ENCODE assay signal across 1 cellular context in the genomic region with DNA sequence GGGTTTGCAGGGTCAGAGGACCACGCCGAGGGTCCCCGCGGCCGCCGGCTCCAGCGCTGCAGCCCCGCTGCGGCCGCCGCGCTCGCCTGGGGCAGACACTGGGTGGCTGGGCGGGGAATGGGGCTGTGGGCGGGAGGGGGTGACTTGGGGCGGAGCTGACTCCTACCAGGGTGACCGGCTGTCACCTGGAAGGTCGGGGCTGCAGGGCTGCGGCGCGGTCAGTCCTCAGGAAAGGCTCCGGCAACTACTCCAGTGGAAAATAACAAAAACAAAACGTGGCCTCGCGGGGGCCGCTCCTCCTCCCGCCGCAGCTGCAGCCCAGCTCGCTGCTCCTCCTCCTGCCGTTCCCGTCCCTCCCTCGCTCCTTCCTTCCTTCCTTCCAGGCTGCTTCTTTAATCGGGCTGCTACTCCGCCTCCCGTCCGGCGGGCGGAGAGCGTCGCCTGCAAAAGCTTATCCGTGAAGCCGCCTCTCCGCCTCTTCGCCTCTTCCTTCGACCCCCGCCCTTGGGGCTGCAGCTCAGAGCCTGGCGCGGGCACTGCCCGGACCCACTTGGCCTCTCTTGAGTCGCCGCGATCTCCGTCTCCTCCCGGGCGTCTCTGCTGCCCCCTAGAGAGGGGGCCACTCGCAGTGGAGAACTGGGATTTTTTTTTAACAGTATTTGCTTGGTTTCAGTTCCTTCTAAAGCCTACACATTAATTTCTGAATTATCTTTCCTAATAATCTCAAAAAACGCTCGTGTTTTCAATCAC.
TF ChIP-seq lines count a peak whose summit lies in the region.

A gene with protein sequence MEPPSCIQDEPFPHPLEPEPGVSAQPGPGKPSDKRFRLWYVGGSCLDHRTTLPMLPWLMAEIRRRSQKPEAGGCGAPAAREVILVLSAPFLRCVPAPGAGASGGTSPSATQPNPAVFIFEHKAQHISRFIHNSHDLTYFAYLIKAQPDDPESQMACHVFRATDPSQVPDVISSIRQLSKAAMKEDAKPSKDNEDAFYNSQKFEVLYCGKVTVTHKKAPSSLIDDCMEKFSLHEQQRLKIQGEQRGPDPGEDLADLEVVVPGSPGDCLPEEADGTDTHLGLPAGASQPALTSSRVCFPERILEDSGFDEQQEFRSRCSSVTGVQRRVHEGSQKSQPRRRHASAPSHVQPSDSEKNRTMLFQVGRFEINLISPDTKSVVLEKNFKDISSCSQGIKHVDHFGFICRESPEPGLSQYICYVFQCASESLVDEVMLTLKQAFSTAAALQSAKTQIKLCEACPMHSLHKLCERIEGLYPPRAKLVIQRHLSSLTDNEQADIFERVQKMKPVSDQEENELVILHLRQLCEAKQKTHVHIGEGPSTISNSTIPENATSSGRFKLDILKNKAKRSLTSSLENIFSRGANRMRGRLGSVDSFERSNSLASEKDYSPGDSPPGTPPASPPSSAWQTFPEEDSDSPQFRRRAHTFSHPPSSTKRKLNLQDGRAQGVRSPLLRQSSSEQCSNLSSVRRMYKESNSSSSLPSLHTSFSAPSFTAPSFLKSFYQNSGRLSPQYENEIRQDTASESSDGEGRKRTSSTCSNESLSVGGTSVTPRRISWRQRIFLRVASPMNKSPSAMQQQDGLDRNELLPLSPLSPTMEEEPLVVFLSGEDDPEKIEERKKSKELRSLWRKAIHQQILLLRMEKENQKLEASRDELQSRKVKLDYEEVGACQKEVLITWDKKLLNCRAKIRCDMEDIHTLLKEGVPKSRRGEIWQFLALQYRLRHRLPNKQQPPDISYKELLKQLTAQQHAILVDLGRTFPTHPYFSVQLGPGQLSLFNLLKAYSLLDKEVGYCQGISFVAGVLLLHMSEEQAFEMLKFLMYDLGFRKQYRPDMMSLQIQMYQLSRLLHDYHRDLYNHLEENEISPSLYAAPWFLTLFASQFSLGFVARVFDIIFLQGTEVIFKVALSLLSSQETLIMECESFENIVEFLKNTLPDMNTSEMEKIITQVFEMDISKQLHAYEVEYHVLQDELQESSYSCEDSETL (N-terminal part only) (minus strand): TSS at position 100 of the 750 bp plus-strand sequence. CDS start 402 bp downstream, outside the sequence.

TF ChIP-seq in GM12878, 131 proteins besides CTCF, POLR2A, EP300 and RAD21 (continued from another document and continues in another):
- peak; percentile 76 for TF ChIP-seq YY1 (IDR thresholded peaks at IDR 0.05; ENCODE audit: low read depth, low read length)
- peak; percentile 51; the same call in 1 of the 2 replicates for TF ChIP-seq MXI1 (IDR thresholded peaks at IDR 0.05; ENCODE audit: low read depth, low read length)
- no peak; the same call in 1 of the 2 replicates for TF ChIP-seq CREM (IDR thresholded peaks at IDR 0.05; ENCODE audit: low read depth)
- TF ChIP-seq, protein P1, sequence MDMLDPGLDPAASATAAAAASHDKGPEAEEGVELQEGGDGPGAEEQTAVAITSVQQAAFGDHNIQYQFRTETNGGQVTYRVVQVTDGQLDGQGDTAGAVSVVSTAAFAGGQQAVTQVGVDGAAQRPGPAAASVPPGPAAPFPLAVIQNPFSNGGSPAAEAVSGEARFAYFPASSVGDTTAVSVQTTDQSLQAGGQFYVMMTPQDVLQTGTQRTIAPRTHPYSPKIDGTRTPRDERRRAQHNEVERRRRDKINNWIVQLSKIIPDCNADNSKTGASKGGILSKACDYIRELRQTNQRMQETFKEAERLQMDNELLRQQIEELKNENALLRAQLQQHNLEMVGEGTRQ (IDR thresholded peaks at IDR 0.05; ENCODE audit: borderline replicate concordance, low read depth, low read length) = no peak
- TF ChIP-seq SUZ12 (IDR thresholded peaks at IDR 0.05; ENCODE audit: unreplicated experiment) = no peak
- TF ChIP-seq HDGF (IDR thresholded peaks at IDR 0.05) = peak; percentile 89
- TF ChIP-seq NR2F1 (conservative IDR thresholded peaks at IDR 0.05) = peak; percentile 56; the same call in 1 of the 2 replicates
- TF ChIP-seq, protein P2, sequence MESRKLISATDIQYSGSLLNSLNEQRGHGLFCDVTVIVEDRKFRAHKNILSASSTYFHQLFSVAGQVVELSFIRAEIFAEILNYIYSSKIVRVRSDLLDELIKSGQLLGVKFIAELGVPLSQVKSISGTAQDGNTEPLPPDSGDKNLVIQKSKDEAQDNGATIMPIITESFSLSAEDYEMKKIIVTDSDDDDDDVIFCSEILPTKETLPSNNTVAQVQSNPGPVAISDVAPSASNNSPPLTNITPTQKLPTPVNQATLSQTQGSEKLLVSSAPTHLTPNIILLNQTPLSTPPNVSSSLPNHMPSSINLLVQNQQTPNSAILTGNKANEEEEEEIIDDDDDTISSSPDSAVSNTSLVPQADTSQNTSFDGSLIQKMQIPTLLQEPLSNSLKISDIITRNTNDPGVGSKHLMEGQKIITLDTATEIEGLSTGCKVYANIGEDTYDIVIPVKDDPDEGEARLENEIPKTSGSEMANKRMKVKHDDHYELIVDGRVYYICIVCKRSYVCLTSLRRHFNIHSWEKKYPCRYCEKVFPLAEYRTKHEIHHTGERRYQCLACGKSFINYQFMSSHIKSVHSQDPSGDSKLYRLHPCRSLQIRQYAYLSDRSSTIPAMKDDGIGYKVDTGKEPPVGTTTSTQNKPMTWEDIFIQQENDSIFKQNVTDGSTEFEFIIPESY (IDR thresholded peaks at IDR 0.05) = 0 out of 2 replicates have a peak, but pooled peaks have one; percentile 43
- TF ChIP-seq, protein P3, sequence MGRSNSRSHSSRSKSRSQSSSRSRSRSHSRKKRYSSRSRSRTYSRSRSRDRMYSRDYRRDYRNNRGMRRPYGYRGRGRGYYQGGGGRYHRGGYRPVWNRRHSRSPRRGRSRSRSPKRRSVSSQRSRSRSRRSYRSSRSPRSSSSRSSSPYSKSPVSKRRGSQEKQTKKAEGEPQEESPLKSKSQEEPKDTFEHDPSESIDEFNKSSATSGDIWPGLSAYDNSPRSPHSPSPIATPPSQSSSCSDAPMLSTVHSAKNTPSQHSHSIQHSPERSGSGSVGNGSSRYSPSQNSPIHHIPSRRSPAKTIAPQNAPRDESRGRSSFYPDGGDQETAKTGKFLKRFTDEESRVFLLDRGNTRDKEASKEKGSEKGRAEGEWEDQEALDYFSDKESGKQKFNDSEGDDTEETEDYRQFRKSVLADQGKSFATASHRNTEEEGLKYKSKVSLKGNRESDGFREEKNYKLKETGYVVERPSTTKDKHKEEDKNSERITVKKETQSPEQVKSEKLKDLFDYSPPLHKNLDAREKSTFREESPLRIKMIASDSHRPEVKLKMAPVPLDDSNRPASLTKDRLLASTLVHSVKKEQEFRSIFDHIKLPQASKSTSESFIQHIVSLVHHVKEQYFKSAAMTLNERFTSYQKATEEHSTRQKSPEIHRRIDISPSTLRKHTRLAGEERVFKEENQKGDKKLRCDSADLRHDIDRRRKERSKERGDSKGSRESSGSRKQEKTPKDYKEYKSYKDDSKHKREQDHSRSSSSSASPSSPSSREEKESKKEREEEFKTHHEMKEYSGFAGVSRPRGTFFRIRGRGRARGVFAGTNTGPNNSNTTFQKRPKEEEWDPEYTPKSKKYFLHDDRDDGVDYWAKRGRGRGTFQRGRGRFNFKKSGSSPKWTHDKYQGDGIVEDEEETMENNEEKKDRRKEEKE (IDR thresholded peaks at IDR 0.05) = no peak
- TF ChIP-seq, protein P4, sequence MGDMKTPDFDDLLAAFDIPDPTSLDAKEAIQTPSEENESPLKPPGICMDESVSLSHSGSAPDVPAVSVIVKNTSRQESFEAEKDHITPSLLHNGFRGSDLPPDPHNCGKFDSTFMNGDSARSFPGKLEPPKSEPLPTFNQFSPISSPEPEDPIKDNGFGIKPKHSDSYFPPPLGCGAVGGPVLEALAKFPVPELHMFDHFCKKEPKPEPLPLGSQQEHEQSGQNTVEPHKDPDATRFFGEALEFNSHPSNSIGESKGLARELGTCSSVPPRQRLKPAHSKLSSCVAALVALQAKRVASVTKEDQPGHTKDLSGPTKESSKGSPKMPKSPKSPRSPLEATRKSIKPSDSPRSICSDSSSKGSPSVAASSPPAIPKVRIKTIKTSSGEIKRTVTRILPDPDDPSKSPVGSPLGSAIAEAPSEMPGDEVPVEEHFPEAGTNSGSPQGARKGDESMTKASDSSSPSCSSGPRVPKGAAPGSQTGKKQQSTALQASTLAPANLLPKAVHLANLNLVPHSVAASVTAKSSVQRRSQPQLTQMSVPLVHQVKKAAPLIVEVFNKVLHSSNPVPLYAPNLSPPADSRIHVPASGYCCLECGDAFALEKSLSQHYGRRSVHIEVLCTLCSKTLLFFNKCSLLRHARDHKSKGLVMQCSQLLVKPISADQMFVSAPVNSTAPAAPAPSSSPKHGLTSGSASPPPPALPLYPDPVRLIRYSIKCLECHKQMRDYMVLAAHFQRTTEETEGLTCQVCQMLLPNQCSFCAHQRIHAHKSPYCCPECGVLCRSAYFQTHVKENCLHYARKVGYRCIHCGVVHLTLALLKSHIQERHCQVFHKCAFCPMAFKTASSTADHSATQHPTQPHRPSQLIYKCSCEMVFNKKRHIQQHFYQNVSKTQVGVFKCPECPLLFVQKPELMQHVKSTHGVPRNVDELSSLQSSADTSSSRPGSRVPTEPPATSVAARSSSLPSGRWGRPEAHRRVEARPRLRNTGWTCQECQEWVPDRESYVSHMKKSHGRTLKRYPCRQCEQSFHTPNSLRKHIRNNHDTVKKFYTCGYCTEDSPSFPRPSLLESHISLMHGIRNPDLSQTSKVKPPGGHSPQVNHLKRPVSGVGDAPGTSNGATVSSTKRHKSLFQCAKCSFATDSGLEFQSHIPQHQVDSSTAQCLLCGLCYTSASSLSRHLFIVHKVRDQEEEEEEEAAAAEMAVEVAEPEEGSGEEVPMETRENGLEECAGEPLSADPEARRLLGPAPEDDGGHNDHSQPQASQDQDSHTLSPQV (IDR thresholded peaks at IDR 0.05) = no peak
- TF ChIP-seq, protein P5, sequence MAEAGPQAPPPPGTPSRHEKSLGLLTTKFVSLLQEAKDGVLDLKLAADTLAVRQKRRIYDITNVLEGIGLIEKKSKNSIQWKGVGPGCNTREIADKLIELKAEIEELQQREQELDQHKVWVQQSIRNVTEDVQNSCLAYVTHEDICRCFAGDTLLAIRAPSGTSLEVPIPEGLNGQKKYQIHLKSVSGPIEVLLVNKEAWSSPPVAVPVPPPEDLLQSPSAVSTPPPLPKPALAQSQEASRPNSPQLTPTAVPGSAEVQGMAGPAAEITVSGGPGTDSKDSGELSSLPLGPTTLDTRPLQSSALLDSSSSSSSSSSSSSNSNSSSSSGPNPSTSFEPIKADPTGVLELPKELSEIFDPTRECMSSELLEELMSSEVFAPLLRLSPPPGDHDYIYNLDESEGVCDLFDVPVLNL (IDR thresholded peaks at IDR 0.05; ENCODE audit: low read depth, low read length) = no peak
- peak; percentile 93 for TF ChIP-seq IKZF1 (conservative IDR thresholded peaks at IDR 0.05)
- TF ChIP-seq MYC (IDR thresholded peaks at IDR 0.05; ENCODE audit: insufficient read depth, insufficient read length, insufficient replicate concordance, low read length, severe bottlenecking) = no peak
- peak in 1 of 2 experiments; percentile 48; a peak in 1 of 3 replicates for TF ChIP-seq EGR1 (IDR thresholded peaks at IDR 0.05; ENCODE audit: borderline replicate concordance in 1 of 2, low read depth in 2 of 2, low read length in 2 of 2)
- TF ChIP-seq ATF7 (IDR thresholded peaks at IDR 0.05; ENCODE audit: low read depth) = 0 out of 2 replicates have a peak, but pooled peaks have one; percentile 14
- 0 out of 2 replicates have a peak, but pooled peaks have one; percentile 22 for TF ChIP-seq HCFC1 (IDR thresholded peaks at IDR 0.05; ENCODE audit: low read length)
- peak; percentile 32; the same call in 1 of the 2 replicates for TF ChIP-seq CREB1 (IDR thresholded peaks at IDR 0.05; ENCODE audit: low read depth)
- 0 out of 2 replicates have a peak, but pooled peaks have one; percentile 31 for TF ChIP-seq TARDBP (IDR thresholded peaks at IDR 0.05; ENCODE audit: borderline replicate concordance)
- TF ChIP-seq RUNX3 (IDR thresholded peaks at IDR 0.05; ENCODE audit: low read length) = peak; percentile 46
- TF ChIP-seq, protein P6, sequence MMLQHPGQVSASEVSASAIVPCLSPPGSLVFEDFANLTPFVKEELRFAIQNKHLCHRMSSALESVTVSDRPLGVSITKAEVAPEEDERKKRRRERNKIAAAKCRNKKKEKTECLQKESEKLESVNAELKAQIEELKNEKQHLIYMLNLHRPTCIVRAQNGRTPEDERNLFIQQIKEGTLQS (IDR thresholded peaks at IDR 0.05; ENCODE audit: borderline replicate concordance, extremely low read depth, low read depth, low read length) = peak; percentile 40; the same call in 1 of the 2 replicates
- no peak for TF ChIP-seq NFXL1 (IDR thresholded peaks at IDR 0.05; ENCODE audit: borderline replicate concordance)
- TF ChIP-seq, protein P7, sequence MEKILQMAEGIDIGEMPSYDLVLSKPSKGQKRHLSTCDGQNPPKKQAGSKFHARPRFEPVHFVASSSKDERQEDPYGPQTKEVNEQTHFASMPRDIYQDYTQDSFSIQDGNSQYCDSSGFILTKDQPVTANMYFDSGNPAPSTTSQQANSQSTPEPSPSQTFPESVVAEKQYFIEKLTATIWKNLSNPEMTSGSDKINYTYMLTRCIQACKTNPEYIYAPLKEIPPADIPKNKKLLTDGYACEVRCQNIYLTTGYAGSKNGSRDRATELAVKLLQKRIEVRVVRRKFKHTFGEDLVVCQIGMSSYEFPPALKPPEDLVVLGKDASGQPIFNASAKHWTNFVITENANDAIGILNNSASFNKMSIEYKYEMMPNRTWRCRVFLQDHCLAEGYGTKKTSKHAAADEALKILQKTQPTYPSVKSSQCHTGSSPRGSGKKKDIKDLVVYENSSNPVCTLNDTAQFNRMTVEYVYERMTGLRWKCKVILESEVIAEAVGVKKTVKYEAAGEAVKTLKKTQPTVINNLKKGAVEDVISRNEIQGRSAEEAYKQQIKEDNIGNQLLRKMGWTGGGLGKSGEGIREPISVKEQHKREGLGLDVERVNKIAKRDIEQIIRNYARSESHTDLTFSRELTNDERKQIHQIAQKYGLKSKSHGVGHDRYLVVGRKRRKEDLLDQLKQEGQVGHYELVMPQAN (conservative IDR thresholded peaks at IDR 0.05) = peak; percentile 67
- TF ChIP-seq, protein P8, sequence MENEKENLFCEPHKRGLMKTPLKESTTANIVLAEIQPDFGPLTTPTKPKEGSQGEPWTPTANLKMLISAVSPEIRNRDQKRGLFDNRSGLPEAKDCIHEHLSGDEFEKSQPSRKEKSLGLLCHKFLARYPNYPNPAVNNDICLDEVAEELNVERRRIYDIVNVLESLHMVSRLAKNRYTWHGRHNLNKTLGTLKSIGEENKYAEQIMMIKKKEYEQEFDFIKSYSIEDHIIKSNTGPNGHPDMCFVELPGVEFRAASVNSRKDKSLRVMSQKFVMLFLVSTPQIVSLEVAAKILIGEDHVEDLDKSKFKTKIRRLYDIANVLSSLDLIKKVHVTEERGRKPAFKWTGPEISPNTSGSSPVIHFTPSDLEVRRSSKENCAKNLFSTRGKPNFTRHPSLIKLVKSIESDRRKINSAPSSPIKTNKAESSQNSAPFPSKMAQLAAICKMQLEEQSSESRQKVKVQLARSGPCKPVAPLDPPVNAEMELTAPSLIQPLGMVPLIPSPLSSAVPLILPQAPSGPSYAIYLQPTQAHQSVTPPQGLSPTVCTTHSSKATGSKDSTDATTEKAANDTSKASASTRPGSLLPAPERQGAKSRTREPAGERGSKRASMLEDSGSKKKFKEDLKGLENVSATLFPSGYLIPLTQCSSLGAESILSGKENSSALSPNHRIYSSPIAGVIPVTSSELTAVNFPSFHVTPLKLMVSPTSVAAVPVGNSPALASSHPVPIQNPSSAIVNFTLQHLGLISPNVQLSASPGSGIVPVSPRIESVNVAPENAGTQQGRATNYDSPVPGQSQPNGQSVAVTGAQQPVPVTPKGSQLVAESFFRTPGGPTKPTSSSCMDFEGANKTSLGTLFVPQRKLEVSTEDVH (IDR thresholded peaks at IDR 0.05; ENCODE audit: low read depth, partially characterized antibody) = no peak
- peak; percentile 74 for TF ChIP-seq BCL11A (IDR thresholded peaks at IDR 0.05; ENCODE audit: low read depth, low read length)
- no peak; the same call in 1 of the 2 replicates for TF ChIP-seq SMAD5 (IDR thresholded peaks at IDR 0.05; ENCODE audit: low read depth)
- TF ChIP-seq GATAD2B (conservative IDR thresholded peaks at IDR 0.05; ENCODE audit: low read depth) = peak; percentile 92
- no peak for TF ChIP-seq WRNIP1 (IDR thresholded peaks at IDR 0.05; ENCODE audit: borderline replicate concordance, low read depth, low read length)
- no peak for TF ChIP-seq FOXK2 (IDR thresholded peaks at IDR 0.05)
- TF ChIP-seq TCF12 (IDR thresholded peaks at IDR 0.05; ENCODE audit: low read depth, low read length) = peak; percentile 18; the same call in 1 of the 2 replicates
- peak; percentile 13 for TF ChIP-seq RELA (IDR thresholded peaks at IDR 0.05; ENCODE audit: borderline replicate concordance, partially characterized antibody)
